ENCODE assay signal across 13 cellular contexts in the genomic region with DNA sequence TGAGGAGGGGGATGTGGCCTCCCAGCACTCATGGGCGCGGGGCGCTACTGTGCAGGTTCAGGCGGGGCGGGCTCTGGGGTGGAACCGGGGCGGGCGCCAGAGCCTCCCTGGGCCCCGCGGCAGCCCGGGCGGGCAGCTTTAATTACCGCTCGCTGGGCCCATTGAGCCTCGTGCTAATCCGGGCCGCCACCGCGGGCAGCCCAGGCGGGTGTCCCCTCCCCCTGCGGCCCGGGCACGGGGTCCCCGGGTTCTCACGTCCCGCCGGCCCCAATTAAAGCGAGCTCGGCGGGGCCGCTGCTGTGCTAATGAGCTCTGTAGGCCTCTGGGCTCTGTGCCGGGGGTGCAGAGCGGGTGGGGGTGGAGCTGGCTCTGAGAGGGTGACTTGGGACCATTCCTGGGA.
"Had no signal": no experiment of that assay in that cellular context is flagged by ENCODE, and none has a peak within 500 bp of the region (broad histone marks: within the 10 kb centered on the region; RNA-seq: fewer than 3 reads in every experiment).

No MANE protein-coding gene starts in this region.

- H3K4me1 ChIP-seq: gastrocnemius medialis had no signal

- H3K9me3 ChIP-seq: gastrocnemius medialis, tibial artery had no signal

- DNase-seq: activated B cell treated with CpG ODN at 0.5 μM for 24 hours; activated CD4-positive, alpha-beta T cell treated with anti-CD3 and anti-CD28 coated beads, Interleukin-2, amount 10 ng/mL, durations not matched to agents 24 days and 14 days; activated naive CD4-positive, alpha-beta T cell treated with anti-CD3 and anti-CD28 coated beads for 36 hours; activated T-cell treated with anti-CD3 and anti-CD28 coated beads for 4 hours; effector memory CD4-positive, alpha-beta T cell; gastrocnemius medialis; kidney; left ventricle myocardium superior; mesendoderm; tibial artery had no signal

- FAIRE-seq: kidney had no signal

- H3K79me2 ChIP-seq: parathyroid adenoma had no signal

- H3K27ac ChIP-seq: gastrocnemius medialis, parathyroid adenoma, tibial artery had no signal

- H3K4me3 ChIP-seq: gastrocnemius medialis, skin epidermis, tibial artery had no signal

- H2AFZ ChIP-seq: parathyroid adenoma had no signal

- H3K9ac ChIP-seq: parathyroid adenoma had no signal

- ATAC-seq: activated T-helper 17 cell treated with anti-CD3 and anti-CD28 coated beads, Interleukin-2, amount 50 U/mL, for 72 hours; gastrocnemius medialis; left ventricle myocardium superior had no signal

- H3K36me3 ChIP-seq: gastrocnemius medialis, tibial artery had no signal
